8 cellular contexts compared by ENCODE assay signal in genomic region chr15:42385206-42385979, GRCh38. TPM values are rescaled to one million over a fixed set of nuclear protein-coding genes. Genes with fewer than 3 reads are reported as not detected.
DNase-seq lines count a peak whose midpoint lies in the region; ATAC-seq and TF ChIP-seq lines count a peak whose summit lies in the region.

No MANE protein-coding gene starts in this region.

- WGBS in heart left ventricle, 4 donors: 19 to 30% (median 27%) methylated on average over 5 of the region's 5 CpGs

- peak; percentile 26 to 64 (median 48) for TF ChIP-seq CTCF in heart left ventricle (IDR thresholded peaks at IDR 0.05)

- H3K4me3 ChIP-seq in Karpas-422 (ENCODE audit: low read length) (no peak overlapping the region), heart left ventricle (no peak overlapping the region)

- no peak overlapping the region for H2AFZ ChIP-seq in Karpas-422 (ENCODE audit: low read length)

- H3K9me2 ChIP-seq in Karpas-422 (replicated peaks; ENCODE audit: insufficient read depth, low read length): no peaks in the 10 kb centered on the region

- H3K27ac Mint-ChIP-seq in stimulated activated effector memory CD8-positive, alpha-beta T cell treated with anti-CD3 and anti-CD28 coated beads, Interleukin-12 subunit alpha, Interleukin-12 subunit beta, amount 100 ng/mL, for 72 hours: no peak overlapping the region

- no peak overlapping the region for H3K4me2 ChIP-seq in Karpas-422 (ENCODE audit: low read depth, low read length, poor library complexity, severe bottlenecking)

- no peaks in the 10 kb centered on the region; the same call in 1 of the 2 replicates for H3K4me1 ChIP-seq in Karpas-422 (ENCODE audit: low read length)
- H3K4me1 ChIP-seq in heart left ventricle: peaks cover 0 to 32% (median 11%) of the 10 kb centered on the region in 12 donors

- intact Hi-C loops in heart left ventricle (cut with DNase I): loop anchor here in 1 of 10 donors (10.0 kb wide), 1 partner anchor 111 kb away; the partner anchor contains the start of genes GANC and TMEM87A

- H3K9me3 ChIP-seq in Karpas-422 (ENCODE audit: low read length) (no peaks in the 10 kb centered on the region), heart left ventricle (no peaks in the 10 kb centered on the region)

- no peaks in the 10 kb centered on the region for H3K4me1 Mint-ChIP-seq in activated T-cell treated with anti-CD3 and anti-CD28 coated beads, Interleukin-2, amount 50 U/mL, for 4 hours (ENCODE audit: low read depth)
- H3K4me1 Mint-ChIP-seq in stimulated activated effector memory CD8-positive, alpha-beta T cell treated with anti-CD3 and anti-CD28 coated beads, Interleukin-12 subunit alpha, Interleukin-12 subunit beta, amount 100 ng/mL, for 72 hours: no peaks in the 10 kb centered on the region

- H3K36me3 ChIP-seq in Karpas-422 (ENCODE audit: insufficient read depth, low read length) (no peaks in the 10 kb centered on the region), heart left ventricle (peaks cover 0 to 16% (median 6%) of the 10 kb centered on the region in 9 donors)

- H4K20me1 ChIP-seq in Karpas-422 (ENCODE audit: insufficient read depth, low read depth, low read length): no peaks in the 10 kb centered on the region

- TF ChIP-seq POLR2A in heart left ventricle (IDR thresholded peaks at IDR 0.05): no peak

- DNase-seq in activated T-cell treated with anti-CD3 and anti-CD28 coated beads for 48 hours (ENCODE audit: low read depth) (peak; percentile 10), Karpas-422 (peak; percentile 87), UCSD-AML1 (lab: John Stamatoyannopoulos, UW; ENCODE audit: unreplicated experiment) (peak; percentile 54), heart left ventricle (no peak)
- DNase-seq in activated T-cell treated with anti-CD3 and anti-CD28 coated beads, Interleukin-2, amount 50 U/mL, for 4 hours: no peak
- peak in 1 of 2 donors; percentile 66 for DNase-seq in stimulated activated effector memory CD8-positive, alpha-beta T cell treated with anti-CD3 and anti-CD28 coated beads, Interleukin-12 subunit alpha, Interleukin-12 subunit beta, amount 100 ng/mL, for 72 hours (ENCODE audit: low spot score in 2 of 2)

- no peaks in the 10 kb centered on the region for H3K79me2 ChIP-seq in Karpas-422 (ENCODE audit: low read length)

- H3K4me3 Mint-ChIP-seq in activated T-cell treated with anti-CD3 and anti-CD28 coated beads, Interleukin-2, amount 50 U/mL, for 4 hours: no peak overlapping the region
- H3K4me3 Mint-ChIP-seq in stimulated activated effector memory CD8-positive, alpha-beta T cell treated with anti-CD3 and anti-CD28 coated beads, Interleukin-12 subunit alpha, Interleukin-12 subunit beta, amount 100 ng/mL, for 72 hours: no peak overlapping the region

- H3K9me3 Mint-ChIP-seq in activated T-cell treated with anti-CD3 and anti-CD28 coated beads, Interleukin-2, amount 50 U/mL, for 4 hours: no peaks in the 10 kb centered on the region
- H3K9me3 Mint-ChIP-seq in stimulated activated effector memory CD8-positive, alpha-beta T cell treated with anti-CD3 and anti-CD28 coated beads, Interleukin-12 subunit alpha, Interleukin-12 subunit beta, amount 100 ng/mL, for 72 hours: no peaks in the 10 kb centered on the region

- H3K27me3 Mint-ChIP-seq in activated T-cell treated with anti-CD3 and anti-CD28 coated beads, Interleukin-2, amount 50 U/mL, for 4 hours (ENCODE audit: low read depth): no peaks in the 10 kb centered on the region

- no peak overlapping the region for H3K9ac ChIP-seq in Karpas-422 (ENCODE audit: low read length)

- ATAC-seq in activated T-cell treated with anti-CD3 and anti-CD28 coated beads, Interleukin-2, amount 50 U/mL, for 4 hours: no peak
- ATAC-seq in heart left ventricle (peak in 3 of 4 donors; percentile 64 to 73 (median 64)), HG02970 (IDR thresholded peaks at IDR 0.05; ENCODE audit: low FRiP score, unreplicated experiment) (no peak), HG02642 (IDR thresholded peaks at IDR 0.05; ENCODE audit: poor library complexity, unreplicated experiment) (no peak)
- ATAC-seq in stimulated activated effector memory CD8-positive, alpha-beta T cell treated with anti-CD3 and anti-CD28 coated beads, Interleukin-12 subunit alpha, Interleukin-12 subunit beta, amount 100 ng/mL, for 72 hours: peak; percentile 53

- H3K36me3 Mint-ChIP-seq in activated T-cell treated with anti-CD3 and anti-CD28 coated beads, Interleukin-2, amount 50 U/mL, for 4 hours (ENCODE audit: insufficient read depth): peaks cover 16% of the 10 kb centered on the region
- no peaks in the 10 kb centered on the region for H3K36me3 Mint-ChIP-seq in stimulated activated effector memory CD8-positive, alpha-beta T cell treated with anti-CD3 and anti-CD28 coated beads, Interleukin-12 subunit alpha, Interleukin-12 subunit beta, amount 100 ng/mL, for 72 hours

- H3K27me3 ChIP-seq in Karpas-422 (ENCODE audit: low read length) (no peaks in the 10 kb centered on the region), heart left ventricle (no peaks in the 10 kb centered on the region)

- H3K27ac ChIP-seq in Karpas-422 (ENCODE audit: low read length) (no peak overlapping the region), heart left ventricle (peak overlapping the region in 5 of 12 donors; percentile 47 to 69 (median 55))

RNA-seq across cellular contexts. Expression of gene CAPN3, which starts 26.1 kb away (rescaled TPM):
- 1 to 10 TPM in 2 of 3 donors, under 1 TPM in 1; 0.33 to 1.9 (median 1.5) TPM for total RNA-seq in activated T-cell treated with anti-CD3 and anti-CD28 coated beads, Interleukin-2, amount 50 U/mL, for 4 hours
- total RNA-seq in Karpas-422 (2014; rRNA removed; shearing (Covaris generic); ENCODE audit: low replicate concordance): 3.2 and 8.8 TPM in 2 replicates
- 10 to 100 TPM in 1 of 9 donors, 1 to 10 TPM in 8; 1.3 to 12.2 (median 7.3) TPM for total RNA-seq in heart left ventricle
- 1 to 10 TPM; 2.0 to 9.9 TPM for polyA plus RNA-seq in heart left ventricle

Comparison
In these comparisons a context has a peak if more than half of its experiments do, and no peak if none do; other contexts are left out.
1. DNase-seq: peak in activated T-cell treated with anti-CD3 and anti-CD28 coated beads for 48 hours (single experiment), Karpas-422 (single experiment) and UCSD-AML1 (single experiment); none in activated T-cell treated with anti-CD3 and anti-CD28 coated beads, Interleukin-2, amount 50 U/mL, for 4 hours (single experiment) and heart left ventricle (0 of 5).
2. ATAC-seq: peak in heart left ventricle (3 of 4) and stimulated activated effector memory CD8-positive, alpha-beta T cell treated with anti-CD3 and anti-CD28 coated beads, Interleukin-12 subunit alpha, Interleukin-12 subunit beta, amount 100 ng/mL, for 72 hours (single experiment); none in activated T-cell treated with anti-CD3 and anti-CD28 coated beads, Interleukin-2, amount 50 U/mL, for 4 hours (0 of 2), HG02970 (single experiment) and HG02642 (single experiment).